In the genomic region with DNA sequence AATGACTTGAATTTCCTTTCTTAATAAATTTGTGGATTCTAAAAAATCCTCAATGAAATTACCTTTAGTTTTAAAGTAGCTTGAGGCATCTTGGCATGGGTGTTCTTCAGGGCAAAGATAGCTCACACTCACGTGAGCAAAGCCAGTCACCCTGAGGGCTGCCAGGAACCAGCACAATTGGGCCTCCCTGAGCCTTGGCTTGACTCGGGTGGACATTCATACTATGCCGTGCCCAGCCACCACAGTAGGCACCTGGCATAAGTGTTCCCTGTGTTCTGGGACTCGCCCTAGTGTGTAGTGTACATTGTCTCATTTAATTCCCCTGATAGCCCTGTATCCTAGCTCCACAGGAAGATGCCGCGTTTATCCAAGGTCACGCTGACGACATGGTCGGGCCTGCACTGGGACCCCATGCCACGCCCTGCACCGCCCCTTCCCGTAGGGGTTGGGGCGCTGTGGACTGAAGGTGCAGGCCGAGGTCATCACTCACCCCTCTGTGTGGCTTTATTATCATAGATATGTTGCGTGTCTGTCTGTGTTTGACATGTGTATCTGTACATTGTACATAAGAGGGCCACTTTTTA, we compare ENCODE assay signal across 16 cellular contexts.
DNase-seq lines count a peak whose midpoint lies in the region; ATAC-seq, FAIRE-seq and TF ChIP-seq lines count a peak whose summit lies in the region.
"Had no signal": no experiment of that assay in that cellular context is flagged by ENCODE, and none has a peak within 500 bp of the region (broad histone marks: within the 10 kb centered on the region; RNA-seq: fewer than 3 reads in every experiment).

No MANE protein-coding gene starts in this region.

- H3K4me1 ChIP-seq in heart left ventricle (peaks cover 0 to 5% (median 0%) of the 10 kb centered on the region in 12 donors), right atrium auricular region (no peaks in the 10 kb centered on the region), left ventricle myocardium inferior (peaks cover 6% of the 10 kb centered on the region), osteoblast (ENCODE audit: insufficient read depth, low read length) (peaks cover 8% of the 10 kb centered on the region)
- H3K4me1 ChIP-seq: BLaER1 treated with 17β-estradiol and CSF1 and Interleukin-3, amounts not matched to agents 10 nM and 100 nM had no signal

- TF ChIP-seq CTCF in heart left ventricle (IDR thresholded peaks at IDR 0.05) (no peak), right atrium auricular region (IDR thresholded peaks at IDR 0.05) (no peak), left ventricle myocardium inferior (IDR thresholded peaks at IDR 0.05; ENCODE audit: borderline replicate concordance) (no peak), osteoblast (IDR thresholded peaks at IDR 0.05; ENCODE audit: extremely low read depth, low read depth, low read length) (no peak)

- no peaks in the 10 kb centered on the region for H3K4me1 Mint-ChIP-seq in activated T-helper 2 cell treated with anti-CD3 and anti-CD28 coated beads, Interferon-gamma antibody, Interleukin-2, Interleukin-4, amounts not matched to agents 10 μg/mL and 5 μg/mL and 100 μg/mL, durations not matched to agents 14 hours and 24 hours and 36 hours (ENCODE audit: low read depth)
- H3K4me1 Mint-ChIP-seq: B cell, GM23338 had no signal

- H3K9me3 Mint-ChIP-seq in activated T-helper 2 cell treated with anti-CD3 and anti-CD28 coated beads, Interferon-gamma antibody, Interleukin-2, Interleukin-4, amounts not matched to agents 10 μg/mL and 5 μg/mL and 100 μg/mL, durations not matched to agents 14 hours and 24 hours and 36 hours: no peaks in the 10 kb centered on the region
- H3K9me3 Mint-ChIP-seq: CD8-positive, alpha-beta T cell; GM23338; HFFc6 had no signal

- H3K9me3 ChIP-seq in heart left ventricle: no peaks in the 10 kb centered on the region
- H3K9me3 ChIP-seq in right atrium auricular region: no peaks in the 10 kb centered on the region
- no peaks in the 10 kb centered on the region for H3K9me3 ChIP-seq in left ventricle myocardium inferior (replicated peaks)
- no peaks in the 10 kb centered on the region for H3K9me3 ChIP-seq in osteoblast (ENCODE audit: low read depth, low read length)
- H3K9me3 ChIP-seq: BLaER1 treated with 17β-estradiol and CSF1 and Interleukin-3, amounts not matched to agents 10 nM and 100 nM had no signal

- peaks cover 3% of the 10 kb centered on the region for H4K20me1 ChIP-seq in osteoblast (ENCODE audit: insufficient read depth, low read length)
- H4K20me1 ChIP-seq: BLaER1 treated with 17β-estradiol and CSF1 and Interleukin-3, amounts not matched to agents 10 nM and 100 nM had no signal

- peaks cover 64% of the 10 kb centered on the region for H3K36me3 Mint-ChIP-seq in activated T-helper 2 cell treated with anti-CD3 and anti-CD28 coated beads, Interferon-gamma antibody, Interleukin-2, Interleukin-4, amounts not matched to agents 10 μg/mL and 5 μg/mL and 100 μg/mL, durations not matched to agents 14 hours and 24 hours and 36 hours (ENCODE audit: low read depth)

- H3K27ac ChIP-seq in heart left ventricle (peak overlapping the region in 2 of 12 donors; percentile 20 to 41), right atrium auricular region (no peak overlapping the region), left ventricle myocardium inferior (replicated peaks) (peak overlapping the region; percentile 52), osteoblast (ENCODE audit: low read depth, low read length) (no peak overlapping the region)
- H3K27ac ChIP-seq: BLaER1 treated with 17β-estradiol and CSF1 and Interleukin-3, amounts not matched to agents 10 nM and 100 nM had no signal

- H3K27me3 ChIP-seq in heart left ventricle (no peaks in the 10 kb centered on the region), right atrium auricular region (no peaks in the 10 kb centered on the region), left ventricle myocardium inferior (ENCODE audit: low read depth) (no peaks in the 10 kb centered on the region), osteoblast (ENCODE audit: insufficient read depth, low read length) (no peaks in the 10 kb centered on the region)
- H3K27me3 ChIP-seq: BLaER1 treated with 17β-estradiol and CSF1 and Interleukin-3, amounts not matched to agents 10 nM and 100 nM had no signal

- H3K4me3 ChIP-seq in heart left ventricle: no peak overlapping the region
- H3K4me3 ChIP-seq in right atrium auricular region: no peak overlapping the region
- H3K4me3 ChIP-seq in left ventricle myocardium inferior: no peak overlapping the region
- H3K4me3 ChIP-seq in osteoblast (ENCODE audit: insufficient read depth, low read length): no peak overlapping the region
- H3K4me3 ChIP-seq: BLaER1 treated with 17β-estradiol and CSF1 and Interleukin-3, amounts not matched to agents 10 nM and 100 nM; GM23338 had no signal

- DNase-seq in heart left ventricle: peak in 2 of 5 donors; percentile 39 to 44
- DNase-seq in right atrium auricular region (ENCODE audit: low spot score): no peak
- DNase-seq in left ventricle myocardium inferior: peak; percentile 30
- peak; percentile 53 for DNase-seq in osteoblast (ENCODE audit: insufficient read length, low spot score, missing footprints)
- no peak for DNase-seq in activated T-helper 2 cell treated with anti-CD3 and anti-CD28 coated beads, Interferon-gamma antibody, Interleukin-2, Interleukin-4, amounts not matched to agents 10 μg/mL and 5 μg/mL and 100 μg/mL, durations not matched to agents 14 hours and 24 hours and 36 hours (ENCODE audit: low spot score)
- no peak for DNase-seq in urothelium cell line (ENCODE audit: low spot score)
- DNase-seq: Calu3; CD8-positive, alpha-beta T cell; DMS79 treated with DMSO at 0.1 percent for 48 hours; GF-D8; HCEC 1CT; HFFc6 had no signal

- 79 to 84% (median 83%) methylated on average over 11 to 15 of the region's 15 CpGs for WGBS in heart left ventricle, 4 donors

- no peak for FAIRE-seq in urothelium cell line (lab: Jason Lieb, UNC)
- FAIRE-seq: H54 had no signal

- H3K27me3 Mint-ChIP-seq in activated T-helper 2 cell treated with anti-CD3 and anti-CD28 coated beads, Interferon-gamma antibody, Interleukin-2, Interleukin-4, amounts not matched to agents 10 μg/mL and 5 μg/mL and 100 μg/mL, durations not matched to agents 14 hours and 24 hours and 36 hours (ENCODE audit: low read depth): no peaks in the 10 kb centered on the region
- H3K27me3 Mint-ChIP-seq: B cell had no signal

- H3K36me3 ChIP-seq in heart left ventricle (peaks cover 2 to 100% (median 95%) of the 10 kb centered on the region in 9 donors), right atrium auricular region (peaks cover 98% of the 10 kb centered on the region), left ventricle myocardium inferior (peaks cover 98% of the 10 kb centered on the region), osteoblast (ENCODE audit: insufficient read depth, low read length) (peaks cover 41% of the 10 kb centered on the region)

- intact Hi-C loops in heart left ventricle (cut with DNase I): no loop called here
- intact Hi-C loops in left ventricle myocardium inferior (cut with micrococcal nuclease): no loop called here
- intact Hi-C loops in activated T-helper 2 cell treated with anti-CD3 and anti-CD28 coated beads, Interferon-gamma antibody, Interleukin-2, Interleukin-4, amounts not matched to agents 10 μg/mL and 5 μg/mL and 100 μg/mL, durations not matched to agents 14 hours and 24 hours and 36 hours (cut with micrococcal nuclease): no loop called here

- H2AFZ ChIP-seq in osteoblast (ENCODE audit: low read length): no peak overlapping the region
- H2AFZ ChIP-seq: GM23338 had no signal

- TF ChIP-seq POLR2A in heart left ventricle (IDR thresholded peaks at IDR 0.05): no peak

- no peak overlapping the region for H3K4me3 Mint-ChIP-seq in activated T-helper 2 cell treated with anti-CD3 and anti-CD28 coated beads, Interferon-gamma antibody, Interleukin-2, Interleukin-4, amounts not matched to agents 10 μg/mL and 5 μg/mL and 100 μg/mL, durations not matched to agents 14 hours and 24 hours and 36 hours (ENCODE audit: low read depth)
- H3K4me3 Mint-ChIP-seq: B cell; CD8-positive, alpha-beta T cell; GM23338; HFFc6 had no signal

- H3K27ac Mint-ChIP-seq in activated T-helper 2 cell treated with anti-CD3 and anti-CD28 coated beads, Interferon-gamma antibody, Interleukin-2, Interleukin-4, amounts not matched to agents 10 μg/mL and 5 μg/mL and 100 μg/mL, durations not matched to agents 14 hours and 24 hours and 36 hours: no peak overlapping the region
- H3K27ac Mint-ChIP-seq: B cell; CD8-positive, alpha-beta T cell; GM23338 had no signal

- H3K79me2 ChIP-seq in osteoblast (ENCODE audit: insufficient read depth, low read length): no peaks in the 10 kb centered on the region

- ATAC-seq in heart left ventricle: peak; percentile 75 to 88 (median 82)
- ATAC-seq: CD8-positive, alpha-beta T cell; GM23338 had no signal

- H3K4me2 ChIP-seq in osteoblast (ENCODE audit: insufficient read depth, low read length): no peak overlapping the region
- H3K4me2 ChIP-seq: BLaER1 treated with 17β-estradiol and CSF1 and Interleukin-3, amounts not matched to agents 10 nM and 100 nM; GM23338 had no signal

Comparison
In these comparisons a context has a peak if more than half of its experiments do, and no peak if none do; other contexts are left out.
1. DNase-seq: peak in left ventricle myocardium inferior (single experiment) and osteoblast (single experiment); none in right atrium auricular region (single experiment), activated T-helper 2 cell treated with anti-CD3 and anti-CD28 coated beads, Interferon-gamma antibody, Interleukin-2, Interleukin-4, amounts not matched to agents 10 μg/mL and 5 μg/mL and 100 μg/mL, durations not matched to agents 14 hours and 24 hours and 36 hours (single experiment) and urothelium cell line (single experiment).